ENCODE assay signal across 26 cellular contexts in the genomic region with DNA sequence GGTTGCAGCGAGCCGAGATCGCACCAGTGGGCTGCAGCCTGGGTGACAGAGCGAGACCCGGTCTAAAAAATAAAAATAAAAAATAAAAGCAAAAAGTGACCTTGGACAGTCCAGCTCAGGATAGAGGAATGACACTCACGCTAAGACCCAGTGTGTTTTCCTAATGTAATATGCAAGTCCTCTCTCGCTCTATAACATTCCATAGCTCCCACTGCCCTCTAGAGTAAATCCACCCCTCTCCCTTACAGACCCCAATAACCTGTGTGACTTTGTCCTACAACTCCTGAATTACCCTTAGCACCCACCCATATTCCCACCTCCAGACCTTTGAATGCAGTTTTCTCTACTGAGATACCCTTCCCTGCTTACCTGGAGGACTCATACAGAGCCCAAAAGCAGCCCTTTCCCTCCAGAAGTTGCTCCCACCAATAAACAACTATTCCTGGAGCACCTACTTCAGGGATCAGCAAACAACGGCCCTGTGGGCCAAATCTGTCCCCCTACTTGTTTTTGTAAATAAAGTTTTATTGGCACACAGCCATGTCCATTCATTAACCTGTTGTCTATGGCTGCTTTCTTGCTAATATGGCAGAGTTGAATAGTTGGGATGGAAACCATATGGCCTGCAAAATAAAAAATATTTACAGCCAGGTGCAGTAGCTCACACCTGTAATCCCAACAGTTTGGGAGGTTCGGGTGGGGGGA.
"Had no signal": no experiment of that assay in that cellular context is flagged by ENCODE, and none has a peak within 500 bp of the region (broad histone marks: within the 10 kb centered on the region; RNA-seq: fewer than 3 reads in every experiment).

No MANE protein-coding gene starts in this region.

- DNase-seq: colonic mucosa; cortex of kidney; effector CD8-positive, alpha-beta T cell; effector memory CD8-positive, alpha-beta T cell; endodermal cell; erythroblast; esophagus squamous epithelium; foreskin fibroblast; foreskin melanocyte; gastrocnemius medialis; glutamatergic neuron; head of caudate nucleus; heart right ventricle; hippocampal formation; left cardiac atrium; left lung; left ventricle myocardium superior; lower lobe of right lung; mesenchymal stem cell; mucosa of descending colon; naive B cell had no signal

- ATAC-seq: effector memory CD8-positive, alpha-beta T cell; esophagus mucosa; gastrocnemius medialis; heart right ventricle; left cardiac atrium; left lung; left ventricle myocardium superior; lower lobe of right lung; mucosa of descending colon had no signal

- H3K4me3 ChIP-seq: colonic mucosa, esophagus squamous epithelium, gastrocnemius medialis, heart right ventricle, left lung, lower lobe of right lung, mucosa of descending colon had no signal

- H3K27me3 ChIP-seq: colonic mucosa, gastrocnemius medialis had no signal

- H3K4me1 ChIP-seq: colonic mucosa, esophagus squamous epithelium, gastrocnemius medialis, left lung, lower lobe of right lung had no signal

- H3K36me3 ChIP-seq: colonic mucosa, esophagus squamous epithelium, gastrocnemius medialis, heart right ventricle, left lung, lower lobe of right lung had no signal

- H3K27ac ChIP-seq: colonic mucosa, epithelial cell of prostate, esophagus squamous epithelium, gastrocnemius medialis, heart right ventricle, left lung, lower lobe of right lung had no signal

- H3K9me3 ChIP-seq: colonic mucosa had no signal

- FAIRE-seq: endometrium, islet of Langerhans, keratinocyte had no signal
